Comparison of ENCODE assay signal across 10 cellular contexts in genomic region chr10:72702868-72703581, GRCh38. TPM values are rescaled to one million over a fixed set of nuclear protein-coding genes. Genes with fewer than 3 reads are reported as not detected.
DNase-seq lines count a peak whose midpoint lies in the region; ATAC-seq, FAIRE-seq and TF ChIP-seq lines count a peak whose summit lies in the region.
"Had no signal": no experiment of that assay in that cellular context is flagged by ENCODE, and none has a peak within 500 bp of the region (broad histone marks: within the 10 kb centered on the region; RNA-seq: fewer than 3 reads in every experiment).

No MANE protein-coding gene starts in this region.

- no peak overlapping the region for H3K4ac ChIP-seq in neuronal stem cell (ENCODE audit: low read length)

- 87 to 94% (median 88%) methylated on average over 3 of the region's 3 CpGs for WGBS in small intestine, 3 donors
- no CpG with 5 or more reads among the region's 3 CpGs for WGBS in neuronal stem cell (ENCODE audit: extremely low coverage in 2 of 2, insufficient read length in 2 of 2, insufficient replicate concordance in 1 of 2), 2 donors

- H3K4me1 ChIP-seq in small intestine (ENCODE audit: control insufficient read depth in 2 of 2, insufficient read depth in 1 of 2, low read depth in 1 of 2, low read length in 1 of 2) (no peaks in the 10 kb centered on the region), neuronal stem cell (ENCODE audit: control insufficient read depth in 2 of 2, insufficient read depth in 1 of 2, low read depth in 1 of 2, low read length in 2 of 2) (no peaks in the 10 kb centered on the region)

- no peak for FAIRE-seq in small intestine (lab: Jason Lieb, UNC)

- in situ Hi-C loops in brain microvascular endothelial cell (cut with HindIII; ENCODE audit: low pct_ligation_motif_present, low sequenced_read_pairs), result no loop called here

- H3K9ac ChIP-seq in neuronal stem cell (ENCODE audit: low read depth, low read length, poor library complexity), result no peak overlapping the region

- no peak overlapping the region for H2BK120ac ChIP-seq in neuronal stem cell (ENCODE audit: low read depth, low read length)

- H3K4me2 ChIP-seq in neuronal stem cell (ENCODE audit: insufficient read depth, low read length, poor library complexity, severe bottlenecking), result no peak overlapping the region

- H2BK5ac ChIP-seq in neuronal stem cell (ENCODE audit: low read length), result no peak overlapping the region

- no peak overlapping the region for H3K4me3 ChIP-seq in brain microvascular endothelial cell (ENCODE audit: low read depth, low read length)
- no peak overlapping the region for H3K4me3 ChIP-seq in small intestine (ENCODE audit: low read depth in 1 of 2, low read length in 2 of 2)
- no peak overlapping the region for H3K4me3 ChIP-seq in neuronal stem cell (ENCODE audit: low read length in 2 of 2)

- no peak overlapping the region for H3K23ac ChIP-seq in neuronal stem cell (ENCODE audit: low read depth, low read length, poor library complexity)

- H3K27ac ChIP-seq in brain microvascular endothelial cell, result no peak overlapping the region
- peak overlapping the region in 1 of 2 donors; percentile 49 for H3K27ac ChIP-seq in small intestine (ENCODE audit: low read depth in 1 of 2, low read length in 1 of 2)
- no peak overlapping the region for H3K27ac ChIP-seq in neuronal stem cell (replicated peaks; ENCODE audit: low read length)

- DNase-seq in activated CD4-positive, CD25-positive, alpha-beta regulatory T cell treated with anti-CD3 and anti-CD28 coated beads, Interleukin-2, amount 50 U/mL, for 72 hours, result no peak
- DNase-seq in brain microvascular endothelial cell (no peak), small intestine (peak; percentile 29), neuronal stem cell (ENCODE audit: low spot score) (no peak)
- no peak for DNase-seq in stimulated activated naive CD4-positive, alpha-beta T cell treated with Interleukin-2 at 50 U/mL for 16 hours (lab: John Stamatoyannopoulos, UW)
- DNase-seq: NCI-H1048, T1000 had no signal

- H3K18ac ChIP-seq in neuronal stem cell (ENCODE audit: low read length), result no peak overlapping the region

- H3K27me3 ChIP-seq in brain microvascular endothelial cell (replicated peaks) (no peaks in the 10 kb centered on the region), small intestine (ENCODE audit: control insufficient read depth in 2 of 2, insufficient read depth in 2 of 2, low read length in 2 of 2) (no peaks in the 10 kb centered on the region), neuronal stem cell (ENCODE audit: control insufficient read depth in 3 of 3, insufficient read depth in 3 of 3, low read depth in 1 of 3, low read length in 3 of 3) (no peaks in the 10 kb centered on the region)

- no peaks in the 10 kb centered on the region for H3K9me3 ChIP-seq in small intestine (ENCODE audit: control insufficient read depth, low read depth)
- peaks cover 0 to 2% of the 10 kb centered on the region in 2 donors for H3K9me3 ChIP-seq in neuronal stem cell (replicated peaks in 1 of 2; ENCODE audit: control insufficient read depth in 2 of 2, insufficient read depth in 1 of 2, low read depth in 1 of 2, low read length in 2 of 2)

- H3K36me3 ChIP-seq in brain microvascular endothelial cell (replicated peaks), result no peaks in the 10 kb centered on the region
- no peaks in the 10 kb centered on the region for H3K36me3 ChIP-seq in small intestine (ENCODE audit: control insufficient read depth in 2 of 2, insufficient read depth in 2 of 2, low read length in 2 of 2)
- H3K36me3 ChIP-seq in neuronal stem cell (replicated peaks in 1 of 2; ENCODE audit: control insufficient read depth in 2 of 2, insufficient read depth in 2 of 2, low read length in 2 of 2), result peaks cover 0 to 2% of the 10 kb centered on the region in 2 donors

- no peak overlapping the region for H3K14ac ChIP-seq in neuronal stem cell (ENCODE audit: low read length)

- no peak overlapping the region for H4K8ac ChIP-seq in neuronal stem cell (ENCODE audit: low read depth, low read length)

- no peak overlapping the region for H2AK5ac ChIP-seq in neuronal stem cell (ENCODE audit: low read depth, low read length)

- peaks cover 4% of the 10 kb centered on the region for H3K79me1 ChIP-seq in neuronal stem cell (ENCODE audit: low read depth, low read length)

- peak; percentile 11 for TF ChIP-seq CTCF in brain microvascular endothelial cell (IDR thresholded peaks at IDR 0.05; ENCODE audit: low read depth, low read length, missing control alignments)

- no peak overlapping the region for H2BK12ac ChIP-seq in neuronal stem cell (ENCODE audit: low read length)

- ATAC-seq in activated CD4-positive, CD25-positive, alpha-beta regulatory T cell treated with anti-CD3 and anti-CD28 coated beads, Interleukin-2, amount 50 U/mL, for 24 hours, result peak; percentile 91 to 97
- ATAC-seq in HG02981 (IDR thresholded peaks at IDR 0.05; ENCODE audit: unreplicated experiment), result peak; percentile 85
- no peak for ATAC-seq in HG02623 (IDR thresholded peaks at IDR 0.05; ENCODE audit: unreplicated experiment)

- no peak overlapping the region for H2BK15ac ChIP-seq in neuronal stem cell (ENCODE audit: low read length)

- H4K91ac ChIP-seq in neuronal stem cell (ENCODE audit: low read depth, low read length, poor library complexity), result no peak overlapping the region

- H2AFZ ChIP-seq in neuronal stem cell (ENCODE audit: low read length), result no peak overlapping the region

RNA-seq across cellular contexts. Expression of gene MCU, which starts 11.1 kb away (rescaled TPM):
- polyA plus RNA-seq in small intestine, result 10 to 100 TPM; 45.0 to 70.4 (median 52.4) TPM
- polyA plus RNA-seq in neuronal stem cell (2013, experiment 1 of 2), result 20.6 TPM
- polyA plus RNA-seq in neuronal stem cell (2013, experiment 2 of 2), result 20.8 TPM
